ENCODE assay signal across 15 cellular contexts in genomic region chr3:190044142-190044541, GRCh38.
DNase-seq lines count a peak whose midpoint lies in the region; ATAC-seq and TF ChIP-seq lines count a peak whose summit lies in the region.
"Had no signal": no experiment of that assay in that cellular context is flagged by ENCODE, and none has a peak within 500 bp of the region (broad histone marks: within the 10 kb centered on the region; RNA-seq: fewer than 3 reads in every experiment).

No MANE protein-coding gene starts in this region.

- H3K27ac ChIP-seq in iPS-20b (ENCODE audit: low read length) = no peak overlapping the region
- H3K27ac ChIP-seq: 22Rv1, suprapubic skin had no signal

- H3K27me3 ChIP-seq in iPS-20b (ENCODE audit: insufficient read depth, low read length) = no peaks in the 10 kb centered on the region
- H3K27me3 ChIP-seq: suprapubic skin had no signal

- H3K27me3 Mint-ChIP-seq in WTC11 (ENCODE audit: low read depth) = no peaks in the 10 kb centered on the region
- H3K27me3 Mint-ChIP-seq in type B pancreatic cell = no peaks in the 10 kb centered on the region

- H3K36me3 ChIP-seq in iPS-20b (ENCODE audit: insufficient read depth, low read depth, low read length) = no peaks in the 10 kb centered on the region
- H3K36me3 ChIP-seq: suprapubic skin had no signal

- DNase-seq in NCI-H2171 treated with DMSO at 0.1 percent for 48 hours (lab: John Stamatoyannopoulos, UW) (peak; percentile 66), NCI-H2171 (lab: John Stamatoyannopoulos, UW) (no peak), WTC11 (ENCODE audit: low spot score) (no peak), type B pancreatic cell (ENCODE audit: extremely low spot score, unreplicated experiment) (no peak), OCI-M2 (lab: John Stamatoyannopoulos, UW; ENCODE audit: unreplicated experiment) (no peak)
- DNase-seq: activated T-cell treated with anti-CD3 and anti-CD28 coated beads for 4 hours; amygdala; effector CD4-positive, alpha-beta T cell; hypothalamus had no signal

- no peak for ATAC-seq in WTC11
- ATAC-seq in HG03097 (IDR thresholded peaks at IDR 0.05; ENCODE audit: low FRiP score, unreplicated experiment) = no peak
- ATAC-seq in HG03342 (IDR thresholded peaks at IDR 0.05; ENCODE audit: unreplicated experiment) = no peak
- ATAC-seq: Right ventricle myocardium inferior had no signal

- H3K4me1 Mint-ChIP-seq in WTC11 (peaks cover 85% of the 10 kb centered on the region), type B pancreatic cell (ENCODE audit: unreplicated experiment) (peaks cover 23% of the 10 kb centered on the region)

- H3K4me1 ChIP-seq in iPS-20b (ENCODE audit: insufficient read depth, low read length) = peaks cover 55% of the 10 kb centered on the region

- POLR2A ChIA-PET in WTC11 (lab: Charles Lee) = no interaction called here

- H3K4me3 Mint-ChIP-seq in WTC11 (no peak overlapping the region), type B pancreatic cell (no peak overlapping the region)

- no peak overlapping the region for H3K4me3 ChIP-seq in iPS-20b (ENCODE audit: low read length)
- H3K4me3 ChIP-seq: suprapubic skin had no signal

- H3K9me3 Mint-ChIP-seq in WTC11 (peaks cover 9% of the 10 kb centered on the region), type B pancreatic cell (no peaks in the 10 kb centered on the region)

- H3K27ac Mint-ChIP-seq in WTC11 (peak overlapping the region; percentile 71), type B pancreatic cell (peak overlapping the region; percentile 15)

- H3K9me3 ChIP-seq in iPS-20b (ENCODE audit: insufficient read depth, low read depth, low read length) = no peaks in the 10 kb centered on the region
- H3K9me3 ChIP-seq: suprapubic skin had no signal

- no peak for TF ChIP-seq CTCF in WTC11 (IDR thresholded peaks at IDR 0.05)
- TF ChIP-seq CTCF in type B pancreatic cell (conservative IDR thresholded peaks at IDR 0.05) = no peak

- peak overlapping the region; percentile 5; the same call in 1 of the 2 replicates for H3K9ac ChIP-seq in iPS-20b (ENCODE audit: low read depth, low read length)

- CTCF ChIA-PET in WTC11 (lab: Charles Lee) = interaction anchor here (2.2 kb wide), 1 partner anchor 11 kb away, joined by 5 read pairs; no protein-coding TSS in a partner anchor

- H3K36me3 Mint-ChIP-seq in WTC11 (peaks cover 9% of the 10 kb centered on the region), type B pancreatic cell (no peaks in the 10 kb centered on the region)

TF ChIP-seq in WTC11, 78 proteins besides CTCF, POLR2A, EP300 and RAD21:
- TF ChIP-seq ZNF425 (CRISPR knock-in tag; conservative IDR thresholded peaks at IDR 0.05) = no peak
- TF ChIP-seq ZNF423 (CRISPR knock-in tag; IDR thresholded peaks at IDR 0.05) = no peak
- TF ChIP-seq NFE2L1 (CRISPR knock-in tag; IDR thresholded peaks at IDR 0.05) = no peak
- no peak for TF ChIP-seq MYBL2 (CRISPR knock-in tag; IDR thresholded peaks at IDR 0.05)
- no peak for TF ChIP-seq ERG (CRISPR knock-in tag; IDR thresholded peaks at IDR 0.05)
- TF ChIP-seq SMAD3 (CRISPR knock-in tag; IDR thresholded peaks at IDR 0.05; ENCODE audit: borderline replicate concordance) = no peak
- TF ChIP-seq ARID4B (CRISPR knock-in tag; IDR thresholded peaks at IDR 0.05; ENCODE audit: borderline replicate concordance) = no peak
- no peak for TF ChIP-seq ATF1 (CRISPR knock-in tag; IDR thresholded peaks at IDR 0.05)
- no peak for TF ChIP-seq NR2C2 (CRISPR knock-in tag; IDR thresholded peaks at IDR 0.05)
- TF ChIP-seq MAX (CRISPR knock-in tag; IDR thresholded peaks at IDR 0.05) = no peak
- no peak for TF ChIP-seq ATF6 (CRISPR knock-in tag; IDR thresholded peaks at IDR 0.05)
- no peak for TF ChIP-seq ZNF138 (CRISPR knock-in tag; conservative IDR thresholded peaks at IDR 0.05)
